12 cellular contexts compared by ENCODE assay signal in genomic region chr9:33187519-33188218, GRCh38. TPM values are rescaled to one million over a fixed set of nuclear protein-coding genes. Genes with fewer than 3 reads are reported as not detected.
DNase-seq lines count a peak whose midpoint lies in the region; ATAC-seq and TF ChIP-seq lines count a peak whose summit lies in the region.
"Had no signal": no experiment of that assay in that cellular context is flagged by ENCODE, and none has a peak within 500 bp of the region (broad histone marks: within the 10 kb centered on the region; RNA-seq: fewer than 3 reads in every experiment).

No MANE protein-coding gene starts in this region.

- H3K27ac ChIP-seq in heart left ventricle = peak overlapping the region in 11 of 12 donors; percentile 45 to 86 (median 78)

- H3K9ac ChIP-seq in skeletal muscle satellite cell (ENCODE audit: low read depth, low read length) = no peak overlapping the region

- intact Hi-C loops in heart left ventricle (cut with DNase I) = loop anchor here in 2 of 10 donors (5.0 kb wide), 1 partner anchor 35 kb away; no protein-coding TSS in a partner anchor

- peak; percentile 98 for ATAC-seq in SK-N-SH treated with all-trans-retinoic acid at 6 μM for 48 hours
- ATAC-seq in heart left ventricle = peak; percentile 73 to 90 (median 87)
- ATAC-seq in HG03432 (IDR thresholded peaks at IDR 0.05; ENCODE audit: unreplicated experiment) = no peak

- no peak for TF ChIP-seq CTCF in heart left ventricle (IDR thresholded peaks at IDR 0.05)

- H3K36me3 ChIP-seq in heart left ventricle (no peaks in the 10 kb centered on the region), skeletal muscle satellite cell (ENCODE audit: insufficient read depth, low read length) (no peaks in the 10 kb centered on the region)

- H3K4me3 ChIP-seq in heart left ventricle = no peak overlapping the region
- no peak overlapping the region for H3K4me3 ChIP-seq in skeletal muscle satellite cell (ENCODE audit: low read length)

- no peak for TF ChIP-seq POLR2A in heart left ventricle (IDR thresholded peaks at IDR 0.05)

- H3K9me3 ChIP-seq in heart left ventricle = no peaks in the 10 kb centered on the region
- H3K9me3 ChIP-seq in skeletal muscle satellite cell (replicated peaks; ENCODE audit: low read length) = no peaks in the 10 kb centered on the region

- WGBS in heart left ventricle, 4 donors = 35 to 43% (median 37%) methylated on average over 7 of the region's 7 CpGs

- no peaks in the 10 kb centered on the region for H3K27me3 ChIP-seq in heart left ventricle
- H3K27me3 ChIP-seq in skeletal muscle satellite cell (ENCODE audit: control insufficient read depth, insufficient read depth, low read length) = no peaks in the 10 kb centered on the region

- peak overlapping the region; percentile 8 for H3K4me2 ChIP-seq in skeletal muscle satellite cell (ENCODE audit: low read length)

- peaks cover 0 to 55% (median 29%) of the 10 kb centered on the region in 12 donors for H3K4me1 ChIP-seq in heart left ventricle
- H3K4me1 ChIP-seq in skeletal muscle satellite cell (ENCODE audit: control insufficient read depth, insufficient read depth, low read length) = peaks cover 15% of the 10 kb centered on the region

- peak; percentile 85 for DNase-seq in GM03348 (ENCODE audit: low spot score)
- peak; percentile 61 to 85 (median 71) for DNase-seq in heart left ventricle
- DNase-seq in NCI-H1417 treated with DMSO at 0.1 percent for 48 hours (lab: John Stamatoyannopoulos, UW) = no peak
- no peak for DNase-seq in HuH-7 (ENCODE audit: low spot score)
- no peak for DNase-seq in stimulated activated CD4-positive, alpha-beta T cell treated with anti-CD3 and anti-CD28 coated beads, Interleukin-2, amount 100 ng/mL, for 24 hours
- DNase-seq: activated CD4-positive, alpha-beta T cell treated with anti-CD3 and anti-CD28 coated beads for 48 hours; amniotic stem cell had no signal

TF ChIP-seq in SK-N-SH treated with all-trans-retinoic acid at 6 μM for 48 hours, 23 proteins besides CTCF, POLR2A, EP300 and RAD21:
- TF ChIP-seq OSR1 (CRISPR knock-in tag; IDR thresholded peaks at IDR 0.05) (no peak), TOX (CRISPR knock-in tag; IDR thresholded peaks at IDR 0.05; ENCODE audit: borderline replicate concordance) (no peak), ZNF70 (CRISPR knock-in tag; IDR thresholded peaks at IDR 0.05) (no peak; the same call in 1 of the 2 replicates), ZFP30 (CRISPR knock-in tag; IDR thresholded peaks at IDR 0.05) (no peak), ZC3H10 (CRISPR knock-in tag; IDR thresholded peaks at IDR 0.05) (no peak), PPARA (CRISPR knock-in tag; IDR thresholded peaks at IDR 0.05; ENCODE audit: borderline replicate concordance) (no peak), GLIS3 (CRISPR knock-in tag; IDR thresholded peaks at IDR 0.05) (no peak), SNAI2 (CRISPR knock-in tag; IDR thresholded peaks at IDR 0.05) (no peak), CREB5 (CRISPR knock-in tag; IDR thresholded peaks at IDR 0.05; ENCODE audit: low read depth) (no peak), ESRRG (CRISPR knock-in tag; IDR thresholded peaks at IDR 0.05) (no peak), TCF4 (CRISPR knock-in tag; IDR thresholded peaks at IDR 0.05; ENCODE audit: borderline replicate concordance) (no peak), ZFP3 (CRISPR knock-in tag; IDR thresholded peaks at IDR 0.05) (no peak), ISL1 (CRISPR knock-in tag; IDR thresholded peaks at IDR 0.05) (no peak)
- TF ChIP-seq, protein P1, sequence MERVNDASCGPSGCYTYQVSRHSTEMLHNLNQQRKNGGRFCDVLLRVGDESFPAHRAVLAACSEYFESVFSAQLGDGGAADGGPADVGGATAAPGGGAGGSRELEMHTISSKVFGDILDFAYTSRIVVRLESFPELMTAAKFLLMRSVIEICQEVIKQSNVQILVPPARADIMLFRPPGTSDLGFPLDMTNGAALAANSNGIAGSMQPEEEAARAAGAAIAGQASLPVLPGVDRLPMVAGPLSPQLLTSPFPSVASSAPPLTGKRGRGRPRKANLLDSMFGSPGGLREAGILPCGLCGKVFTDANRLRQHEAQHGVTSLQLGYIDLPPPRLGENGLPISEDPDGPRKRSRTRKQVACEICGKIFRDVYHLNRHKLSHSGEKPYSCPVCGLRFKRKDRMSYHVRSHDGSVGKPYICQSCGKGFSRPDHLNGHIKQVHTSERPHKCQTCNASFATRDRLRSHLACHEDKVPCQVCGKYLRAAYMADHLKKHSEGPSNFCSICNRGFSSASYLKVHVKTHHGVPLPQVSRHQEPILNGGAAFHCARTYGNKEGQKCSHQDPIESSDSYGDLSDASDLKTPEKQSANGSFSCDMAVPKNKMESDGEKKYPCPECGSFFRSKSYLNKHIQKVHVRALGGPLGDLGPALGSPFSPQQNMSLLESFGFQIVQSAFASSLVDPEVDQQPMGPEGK (CRISPR knock-in tag; IDR thresholded peaks at IDR 0.05; ENCODE audit: borderline replicate concordance) = no peak
- TF ChIP-seq, protein P2, sequence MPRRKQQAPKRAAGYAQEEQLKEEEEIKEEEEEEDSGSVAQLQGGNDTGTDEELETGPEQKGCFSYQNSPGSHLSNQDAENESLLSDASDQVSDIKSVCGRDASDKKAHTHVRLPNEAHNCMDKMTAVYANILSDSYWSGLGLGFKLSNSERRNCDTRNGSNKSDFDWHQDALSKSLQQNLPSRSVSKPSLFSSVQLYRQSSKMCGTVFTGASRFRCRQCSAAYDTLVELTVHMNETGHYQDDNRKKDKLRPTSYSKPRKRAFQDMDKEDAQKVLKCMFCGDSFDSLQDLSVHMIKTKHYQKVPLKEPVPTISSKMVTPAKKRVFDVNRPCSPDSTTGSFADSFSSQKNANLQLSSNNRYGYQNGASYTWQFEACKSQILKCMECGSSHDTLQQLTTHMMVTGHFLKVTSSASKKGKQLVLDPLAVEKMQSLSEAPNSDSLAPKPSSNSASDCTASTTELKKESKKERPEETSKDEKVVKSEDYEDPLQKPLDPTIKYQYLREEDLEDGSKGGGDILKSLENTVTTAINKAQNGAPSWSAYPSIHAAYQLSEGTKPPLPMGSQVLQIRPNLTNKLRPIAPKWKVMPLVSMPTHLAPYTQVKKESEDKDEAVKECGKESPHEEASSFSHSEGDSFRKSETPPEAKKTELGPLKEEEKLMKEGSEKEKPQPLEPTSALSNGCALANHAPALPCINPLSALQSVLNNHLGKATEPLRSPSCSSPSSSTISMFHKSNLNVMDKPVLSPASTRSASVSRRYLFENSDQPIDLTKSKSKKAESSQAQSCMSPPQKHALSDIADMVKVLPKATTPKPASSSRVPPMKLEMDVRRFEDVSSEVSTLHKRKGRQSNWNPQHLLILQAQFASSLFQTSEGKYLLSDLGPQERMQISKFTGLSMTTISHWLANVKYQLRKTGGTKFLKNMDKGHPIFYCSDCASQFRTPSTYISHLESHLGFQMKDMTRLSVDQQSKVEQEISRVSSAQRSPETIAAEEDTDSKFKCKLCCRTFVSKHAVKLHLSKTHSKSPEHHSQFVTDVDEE (CRISPR knock-in tag; IDR thresholded peaks at IDR 0.05) = no peak

RNA-seq across cellular contexts. Expression of gene B4GALT1, which starts 20.5 kb away (rescaled TPM):
- 10 to 100 TPM; 27.4 to 73.3 (median 44.8) TPM for total RNA-seq in heart left ventricle
- 10 to 100 TPM; 10.6 to 37.2 TPM for polyA plus RNA-seq in heart left ventricle
- total RNA-seq in skeletal muscle satellite cell (2012; rRNA removed) = 21.8 and 29.7 TPM in 2 replicates

RNA-seq across cellular contexts. Expression of gene SPINK4, which starts 52.3 kb away (rescaled TPM):
- not detected for total RNA-seq in heart left ventricle
- polyA plus RNA-seq in heart left ventricle = not detected
- total RNA-seq in skeletal muscle satellite cell (2012; rRNA removed) = not detected in 2 replicates
- total RNA-seq: MCF 10A, progenitor cell of endocrine pancreas had no signal

Comparison
In these comparisons a context has a peak if more than half of its experiments do, and no peak if none do; other contexts are left out.
1. DNase-seq: peak in GM03348 (single experiment) and heart left ventricle (5 of 5); none in NCI-H1417 treated with DMSO at 0.1 percent for 48 hours (single experiment), HuH-7 (single experiment) and stimulated activated CD4-positive, alpha-beta T cell treated with anti-CD3 and anti-CD28 coated beads, Interleukin-2, amount 100 ng/mL, for 24 hours (0 of 2).